21 cellular contexts compared by ENCODE assay signal in the genomic region with DNA sequence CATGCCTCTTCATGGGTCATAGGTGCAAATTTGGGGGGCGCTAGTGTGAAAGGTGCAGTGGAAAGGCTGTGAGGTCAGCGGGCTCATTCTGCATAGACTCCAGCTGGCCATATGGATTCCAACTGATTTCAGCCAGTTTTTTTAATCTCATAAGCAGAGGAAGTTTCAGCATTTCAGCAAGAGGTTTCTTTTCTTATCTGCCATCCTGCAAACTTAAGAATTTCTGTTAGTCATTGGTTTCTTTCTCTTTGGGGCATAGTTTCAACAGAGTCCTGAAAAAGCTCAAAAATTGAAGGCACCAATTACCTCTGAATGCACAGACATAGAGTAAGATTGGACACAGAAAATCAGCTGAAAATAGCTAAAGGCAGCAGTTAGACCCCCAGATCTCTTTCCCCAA. TPM values are rescaled to one million over a fixed set of nuclear protein-coding genes. Genes with fewer than 3 reads are reported as not detected.
"Had no signal": no experiment of that assay in that cellular context is flagged by ENCODE, and none has a peak within 500 bp of the region (broad histone marks: within the 10 kb centered on the region; RNA-seq: fewer than 3 reads in every experiment).

No MANE protein-coding gene starts in this region.

- H3K4me3 ChIP-seq: left lung had no signal

- ATAC-seq: left lung, Right ventricle myocardium inferior had no signal

- H3K9me3 Mint-ChIP-seq: activated CD4-positive, alpha-beta T cell treated with anti-CD3 and anti-CD28 coated beads, Interleukin-2, amount 10 ng/mL, durations not matched to agents 7 days and 5 days; activated naive CD8-positive, alpha-beta T cell treated with anti-CD3 and anti-CD28 coated beads, Interleukin-2, amount 10 ng/mL, durations not matched to agents 7 days and 5 days; memory B cell; nephron; stimulated activated naive CD8-positive, alpha-beta T cell treated with anti-CD3 and anti-CD28 coated beads, Interleukin-15, Interleukin-2, amounts not matched to agents 100 ng/mL and 50 ng/mL, for 24 hours had no signal

- H3K4me3 Mint-ChIP-seq: activated CD4-positive, alpha-beta T cell treated with anti-CD3 and anti-CD28 coated beads, Interleukin-2, amount 10 ng/mL, durations not matched to agents 7 days and 5 days; activated naive CD8-positive, alpha-beta T cell treated with anti-CD3 and anti-CD28 coated beads, Interleukin-2, amount 10 ng/mL, durations not matched to agents 7 days and 5 days; memory B cell; nephron; stimulated activated naive CD8-positive, alpha-beta T cell treated with anti-CD3 and anti-CD28 coated beads, Interleukin-15, Interleukin-2, amounts not matched to agents 100 ng/mL and 50 ng/mL, for 24 hours had no signal

- DNase-seq: activated CD4-positive, alpha-beta T cell treated with anti-CD3 and anti-CD28 coated beads, Interleukin-2, amount 10 ng/mL, durations not matched to agents 7 days and 5 days; activated CD8-positive, alpha-beta memory T cell treated with anti-CD3 and anti-CD28 coated beads for 24 hours; activated gamma-delta T cell treated with Interleukin-2 at 50 U/mL for 16 hours; activated naive CD8-positive, alpha-beta T cell treated with anti-CD3 and anti-CD28 coated beads, Interleukin-2, amount 10 ng/mL, durations not matched to agents 7 days and 5 days; central memory CD4-positive, alpha-beta T cell; cortex of kidney; effector memory CD4-positive, alpha-beta T cell; islet precursor cell; left lung; sigmoid colon; stimulated activated CD4-positive, alpha-beta T cell treated with anti-CD3 and anti-CD28 coated beads, Interleukin-12 subunit alpha, Interleukin-12 subunit beta, amount 100 ng/mL, for 4 hours; WERI-Rb-1 had no signal

- H3K27ac ChIP-seq: ascending aorta, epithelial cell of prostate, left lung, sigmoid colon, upper lobe of right lung, WERI-Rb-1 had no signal

- H3K9me3 ChIP-seq: ascending aorta, left lung, sigmoid colon, upper lobe of right lung had no signal

- H3K27me3 ChIP-seq: ascending aorta, upper lobe of right lung had no signal

- H3K4me1 Mint-ChIP-seq: memory B cell, nephron had no signal

- H3K36me3 ChIP-seq: ascending aorta, left lung, sigmoid colon, upper lobe of right lung, WERI-Rb-1 had no signal

- H3K36me3 Mint-ChIP-seq: activated naive CD8-positive, alpha-beta T cell treated with anti-CD3 and anti-CD28 coated beads, Interleukin-2, amount 10 ng/mL, durations not matched to agents 7 days and 5 days; memory B cell had no signal

- H3K27ac Mint-ChIP-seq: activated CD4-positive, alpha-beta T cell treated with anti-CD3 and anti-CD28 coated beads, Interleukin-2, amount 10 ng/mL, durations not matched to agents 7 days and 5 days; activated naive CD8-positive, alpha-beta T cell treated with anti-CD3 and anti-CD28 coated beads, Interleukin-2, amount 10 ng/mL, durations not matched to agents 7 days and 5 days; memory B cell; nephron; stimulated activated naive CD8-positive, alpha-beta T cell treated with anti-CD3 and anti-CD28 coated beads, Interleukin-15, Interleukin-2, amounts not matched to agents 100 ng/mL and 50 ng/mL, for 24 hours had no signal

- H3K4me1 ChIP-seq: ascending aorta, left lung, sigmoid colon, upper lobe of right lung had no signal

RNA-seq across cellular contexts. Expression of a gene that starts 16.2 kb away (rescaled TPM):
- total RNA-seq: activated naive CD8-positive, alpha-beta T cell treated with anti-CD3 and anti-CD28 coated beads, Interleukin-2, amount 10 ng/mL, durations not matched to agents 7 days and 5 days; ascending aorta; osteocyte; T-helper 2 cell treated with Interferon-gamma antibody and Interleukin-4, amounts not matched to agents 100 ng/mL and 5 ng/mL, for 36 hours had no signal
